Comparison of ENCODE assay signal across 8 cellular contexts in the genomic region with DNA sequence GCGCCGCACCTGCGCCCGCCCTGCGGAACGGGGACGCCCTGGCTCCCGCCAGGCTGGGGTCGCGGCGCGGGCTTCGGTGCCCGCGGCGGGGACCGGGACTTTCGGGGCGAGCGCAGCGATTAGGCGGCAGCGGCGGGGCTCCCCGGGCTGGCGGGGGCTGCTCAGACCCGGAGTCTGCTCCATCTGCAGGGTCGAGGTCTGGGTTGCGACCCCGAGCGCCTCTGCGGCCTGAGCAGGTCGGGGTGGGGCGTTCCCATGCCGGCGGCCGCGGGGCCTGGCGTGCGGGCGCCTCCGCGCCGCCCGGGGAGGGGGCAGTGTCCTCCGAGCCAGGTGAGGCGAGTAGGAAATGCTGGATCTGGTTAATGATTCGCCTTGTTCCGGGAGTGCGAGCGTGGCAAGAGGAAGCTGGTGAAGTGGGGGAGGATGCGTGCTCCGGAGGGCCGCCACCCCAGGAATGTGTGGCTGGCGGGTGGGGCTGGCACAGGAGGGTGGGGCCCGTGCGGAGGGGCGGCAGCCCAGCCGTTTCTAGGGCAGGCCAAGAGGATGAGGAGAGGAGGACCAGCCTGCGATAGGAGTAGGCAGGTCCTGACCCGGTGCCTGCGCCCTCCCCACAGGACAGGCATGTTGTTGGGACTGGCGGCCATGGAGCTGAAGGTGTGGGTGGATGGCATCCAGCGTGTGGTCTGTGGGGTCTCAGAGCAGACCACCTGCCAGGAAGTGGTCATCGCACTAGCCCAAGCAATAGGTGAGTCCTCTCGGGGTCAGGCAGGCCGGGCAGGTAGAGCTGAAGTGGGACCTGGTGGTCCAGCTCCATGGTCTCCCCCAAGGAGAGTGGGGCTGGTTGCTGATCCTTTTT.
DNase-seq lines count a peak whose midpoint lies in the region; ATAC-seq lines count a peak whose summit lies in the region.

No MANE protein-coding gene starts in this region.

- no peaks in the 10 kb centered on the region for H3K9me3 Mint-ChIP-seq in stimulated activated naive CD8-positive, alpha-beta T cell treated with anti-CD3 and anti-CD28 coated beads, Interleukin-15, amount 100 ng/mL, for 72 hours

- H3K9me3 ChIP-seq in HAP-1 (no peaks in the 10 kb centered on the region), adipocyte (ENCODE audit: control insufficient read depth, low read length) (no peaks in the 10 kb centered on the region)

- DNase-seq in SIG-M5 treated with dmso at 0.1 percent for 504 hours (lab: John Stamatoyannopoulos, UW; ENCODE audit: unreplicated experiment) (peak; percentile 56), SIG-M5 (lab: John Stamatoyannopoulos, UW) (no peak), HAP-1 (ENCODE audit: low spot score in 2 of 2) (peak in 1 of 2 experiments; percentile 53), LoVo (ENCODE audit: low spot score) (peak; percentile 90), adipocyte (ENCODE audit: low read depth) (peak; percentile 52), islet precursor cell (peak; percentile 59)
- no peak for DNase-seq in stimulated activated naive CD8-positive, alpha-beta T cell treated with anti-CD3 and anti-CD28 coated beads, Interleukin-15, amount 100 ng/mL, for 72 hours
- no peak for DNase-seq in stimulated activated CD8-positive, alpha-beta memory T cell treated with anti-CD3 and anti-CD28 coated beads, Interleukin-4, amount 100 ng/mL, for 48 hours

- H3K4me1 ChIP-seq in HAP-1 (peaks cover 12% of the 10 kb centered on the region), adipocyte (ENCODE audit: control insufficient read depth, insufficient read depth, low read length) (no peaks in the 10 kb centered on the region)

- peak overlapping the region; percentile 91 to 95 for H3K4me3 Mint-ChIP-seq in stimulated activated naive CD8-positive, alpha-beta T cell treated with anti-CD3 and anti-CD28 coated beads, Interleukin-15, amount 100 ng/mL, for 72 hours

- H3K27me3 Mint-ChIP-seq in stimulated activated naive CD8-positive, alpha-beta T cell treated with anti-CD3 and anti-CD28 coated beads, Interleukin-15, amount 100 ng/mL, for 72 hours, result peaks cover 20% of the 10 kb centered on the region

- peaks cover 3% of the 10 kb centered on the region; the same call in 1 of the 2 replicates for H3K36me3 ChIP-seq in HAP-1 (replicated peaks)
- H3K36me3 ChIP-seq in adipocyte (ENCODE audit: control insufficient read depth, insufficient read depth, low read length, severe bottlenecking), result no peaks in the 10 kb centered on the region

- ATAC-seq in stimulated activated naive CD8-positive, alpha-beta T cell treated with anti-CD3 and anti-CD28 coated beads, Interleukin-15, amount 100 ng/mL, for 72 hours, result peak; percentile 42

- H3K9ac ChIP-seq in adipocyte (ENCODE audit: low read length), result peak overlapping the region; percentile 51

- peak overlapping the region in 1 of 2 donors; percentile 93 for H3K27ac Mint-ChIP-seq in stimulated activated naive CD8-positive, alpha-beta T cell treated with anti-CD3 and anti-CD28 coated beads, Interleukin-15, amount 100 ng/mL, for 72 hours

- H3K27me3 ChIP-seq in HAP-1 (ENCODE audit: low read depth) (no peaks in the 10 kb centered on the region), adipocyte (replicated peaks; ENCODE audit: control insufficient read depth, insufficient read depth, low read length) (peaks cover 21% of the 10 kb centered on the region)

- in situ Hi-C loops in HAP-1 (cut with MboI; ENCODE audit: low sequenced_read_pairs), result loop anchor here (25.0 kb wide), 1 partner anchor 201 kb away; no protein-coding TSS in a partner anchor

- H3K4me3 ChIP-seq in HAP-1, result peak overlapping the region; percentile 46
- peak overlapping the region; percentile 78 for H3K4me3 ChIP-seq in adipocyte (ENCODE audit: low read length)

- H3K4me1 Mint-ChIP-seq in stimulated activated naive CD8-positive, alpha-beta T cell treated with anti-CD3 and anti-CD28 coated beads, Interleukin-15, amount 100 ng/mL, for 72 hours, result peaks cover 45% of the 10 kb centered on the region

Comparison
In these comparisons a context has a peak if more than half of its experiments do, and no peak if none do; other contexts are left out.
1. DNase-seq: peak in SIG-M5 treated with dmso at 0.1 percent for 504 hours (single experiment), LoVo (single experiment), adipocyte (single experiment) and islet precursor cell (single experiment); none in SIG-M5 (single experiment), stimulated activated naive CD8-positive, alpha-beta T cell treated with anti-CD3 and anti-CD28 coated beads, Interleukin-15, amount 100 ng/mL, for 72 hours (0 of 2) and stimulated activated CD8-positive, alpha-beta memory T cell treated with anti-CD3 and anti-CD28 coated beads, Interleukin-4, amount 100 ng/mL, for 48 hours (single experiment).